ENCODE assay signal across 1 cellular context in the genomic region with DNA sequence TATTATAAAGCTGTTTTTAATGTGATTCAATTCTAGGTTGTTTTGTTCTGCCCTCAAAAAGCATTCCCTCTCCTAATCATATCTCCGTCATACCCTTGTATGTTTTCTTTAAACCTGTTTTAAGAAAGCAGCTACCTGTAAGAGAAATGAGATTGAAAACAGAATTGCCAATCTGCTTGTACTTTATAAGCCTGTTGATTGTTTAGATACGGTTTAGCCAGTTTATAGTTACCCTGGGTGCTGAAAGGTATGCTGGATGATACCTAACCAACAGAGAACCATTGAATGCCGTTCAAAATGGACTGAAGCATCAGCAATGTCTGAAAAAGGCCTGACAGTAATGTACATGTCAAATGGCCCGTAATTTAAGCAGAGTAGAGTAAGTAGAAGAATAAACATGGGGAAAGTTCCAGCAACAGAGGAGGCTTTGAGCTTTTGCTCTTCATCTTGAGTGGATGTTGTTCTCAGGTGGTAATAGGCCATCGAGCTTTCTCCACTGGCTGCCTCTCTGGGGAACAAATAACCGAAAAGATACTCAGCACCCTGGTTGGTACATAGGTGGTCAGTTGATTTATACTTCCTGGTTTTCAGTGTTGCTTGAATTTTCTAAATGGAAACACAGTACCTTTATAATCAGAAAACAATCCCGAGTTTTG.
TF ChIP-seq lines count a peak whose summit lies in the region.

No MANE protein-coding gene starts in this region.

TF ChIP-seq in HCT116, 20 proteins besides CTCF, POLR2A, EP300 and RAD21 (continued from another document):
- TF ChIP-seq TCF7L2 (IDR thresholded peaks at IDR 0.05; ENCODE audit: borderline replicate concordance, extremely low read depth, insufficient read depth, insufficient read length) = no peak
- no peak for TF ChIP-seq ELF1 (IDR thresholded peaks at IDR 0.05; ENCODE audit: borderline replicate concordance, low read depth)
- no peak for TF ChIP-seq POLR2AphosphoS5 (IDR thresholded peaks at IDR 0.05; ENCODE audit: low read depth, low read length)
